Comparison of ENCODE assay signal across 14 cellular contexts in the genomic region with DNA sequence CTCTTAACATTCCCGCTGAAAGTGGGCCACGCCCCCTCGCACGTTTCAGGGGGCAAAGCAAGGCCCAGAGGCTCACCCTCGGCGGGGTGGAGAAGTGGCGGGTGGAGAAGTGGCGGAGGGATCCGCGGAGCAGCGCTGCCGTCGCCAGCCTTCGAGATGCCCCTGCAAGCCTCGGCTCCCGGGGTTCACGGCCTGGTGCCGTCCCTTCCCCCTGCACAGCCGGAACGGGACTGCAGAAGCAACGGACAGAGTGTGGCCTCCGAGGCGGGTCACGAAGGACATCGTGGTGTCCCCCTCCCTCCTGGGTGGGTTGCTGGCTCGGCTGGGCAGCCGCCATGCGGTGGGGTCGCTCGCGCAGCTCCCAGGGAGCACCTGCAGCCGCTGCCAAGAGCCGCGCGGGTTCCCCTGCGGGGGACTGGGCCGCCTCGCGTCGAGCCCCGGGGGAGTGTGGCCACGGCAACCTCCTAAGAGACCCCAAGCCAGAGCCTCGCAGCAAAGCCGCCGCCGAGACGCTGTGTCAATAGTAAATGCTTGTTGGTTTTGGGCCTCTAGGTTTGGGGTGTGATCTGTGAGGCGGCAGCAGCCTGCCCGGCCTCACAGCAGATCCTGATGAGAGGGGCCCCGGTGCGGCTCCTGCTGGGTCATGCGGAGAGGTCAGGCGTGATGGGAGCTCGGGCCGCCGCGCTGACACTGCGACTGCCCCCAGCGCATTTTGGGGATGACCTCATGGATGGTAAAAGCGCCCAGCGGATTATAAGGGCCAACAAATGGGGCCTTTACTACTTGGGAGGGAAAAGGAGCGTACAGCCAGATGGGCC. TPM values are rescaled to one million over a fixed set of nuclear protein-coding genes. Genes with fewer than 3 reads are reported as not detected.
DNase-seq lines count a peak whose midpoint lies in the region; ATAC-seq lines count a peak whose summit lies in the region.
"Had no signal": no experiment of that assay in that cellular context is flagged by ENCODE, and none has a peak within 500 bp of the region (broad histone marks: within the 10 kb centered on the region; RNA-seq: fewer than 3 reads in every experiment).

No MANE protein-coding gene starts in this region.

- no peak overlapping the region for H3K9ac ChIP-seq in neuronal stem cell (ENCODE audit: low read depth, low read length, poor library complexity)

- WGBS in ectodermal cell, 2 experiments: 61 to 65% methylated on average over 62 of the region's 62 CpGs
- no CpG with 5 or more reads among the region's 62 CpGs for WGBS in neuronal stem cell (ENCODE audit: extremely low coverage in 2 of 2, insufficient read length in 2 of 2, insufficient replicate concordance in 1 of 2), 2 donors

- H3K18ac ChIP-seq in neuronal stem cell (ENCODE audit: low read length): peak overlapping the region; percentile 83

- DNase-seq in NCI-H748 (lab: John Stamatoyannopoulos, UW; ENCODE audit: unreplicated experiment) (peak; percentile 50), NCI-H748 treated with DMSO at 0.1 percent for 48 hours (lab: John Stamatoyannopoulos, UW) (no peak), NCI-H187 (lab: John Stamatoyannopoulos, UW) (peak; percentile 74 to 86), neuronal stem cell (ENCODE audit: low spot score) (no peak), sciatic nerve (ENCODE audit: low spot score) (no peak)
- DNase-seq: colonic mucosa; H9; naive B cell; NCI-H1694 treated with DMSO at 0.1 percent for 48 hours; stimulated activated CD4-positive, alpha-beta T cell treated with anti-CD3 and anti-CD28 coated beads, Interleukin-15, amount 100 ng/mL, for 24 hours had no signal

- peak overlapping the region; percentile 53 for H2BK5ac ChIP-seq in neuronal stem cell (ENCODE audit: low read length)

- peaks cover 13% of the 10 kb centered on the region for H3K79me1 ChIP-seq in neuronal stem cell (ENCODE audit: low read depth, low read length)

- peak overlapping the region; percentile 94 for H2BK12ac ChIP-seq in neuronal stem cell (ENCODE audit: low read length)

- H3K4me1 ChIP-seq in ectodermal cell (ENCODE audit: control insufficient read depth, insufficient read depth, low read length): peaks cover 17% of the 10 kb centered on the region
- H3K4me1 ChIP-seq in neuronal stem cell (ENCODE audit: control insufficient read depth in 2 of 2, insufficient read depth in 1 of 2, low read depth in 1 of 2, low read length in 2 of 2): peaks cover 20 to 24% of the 10 kb centered on the region in 2 donors

- no peaks in the 10 kb centered on the region for H3K27me3 ChIP-seq in ectodermal cell (ENCODE audit: control insufficient read depth, insufficient read depth, low read length, poor library complexity, severe bottlenecking)
- peaks cover 0 to 2% (median 0%) of the 10 kb centered on the region in 3 experiments for H3K27me3 ChIP-seq in neuronal stem cell (ENCODE audit: control insufficient read depth in 3 of 3, insufficient read depth in 3 of 3, low read depth in 1 of 3, low read length in 3 of 3)
- H3K27me3 ChIP-seq: colonic mucosa had no signal

- no peak overlapping the region for H3K4ac ChIP-seq in neuronal stem cell (ENCODE audit: low read length)

- peak overlapping the region; percentile 90 for H2AK5ac ChIP-seq in neuronal stem cell (ENCODE audit: low read depth, low read length)

- H3K4me3 ChIP-seq in ectodermal cell (ENCODE audit: insufficient read depth, low read depth, low read length) (no peak overlapping the region), neuronal stem cell (ENCODE audit: low read length in 2 of 2) (no peak overlapping the region)
- H3K4me3 ChIP-seq: A549, colonic mucosa had no signal

- peak overlapping the region; percentile 85 for H2BK15ac ChIP-seq in neuronal stem cell (ENCODE audit: low read length)

- no peaks in the 10 kb centered on the region for H3K9me3 ChIP-seq in ectodermal cell (ENCODE audit: control insufficient read depth, low read length)
- peaks cover 0 to 8% of the 10 kb centered on the region in 2 donors for H3K9me3 ChIP-seq in neuronal stem cell (replicated peaks in 1 of 2; ENCODE audit: control insufficient read depth in 2 of 2, insufficient read depth in 1 of 2, low read depth in 1 of 2, low read length in 2 of 2)
- H3K9me3 ChIP-seq: A549, colonic mucosa had no signal

- ATAC-seq in HG03520 (IDR thresholded peaks at IDR 0.05; ENCODE audit: unreplicated experiment) (no peak), sciatic nerve (no peak), GM18909 (IDR thresholded peaks at IDR 0.05; ENCODE audit: poor library complexity, unreplicated experiment) (no peak)
- ATAC-seq: A549 had no signal

- intact Hi-C loops in sciatic nerve (cut with DNase I): no loop called here

- H4K91ac ChIP-seq in neuronal stem cell (ENCODE audit: low read depth, low read length, poor library complexity): no peak overlapping the region

- H3K4me2 ChIP-seq in neuronal stem cell (ENCODE audit: insufficient read depth, low read length, poor library complexity, severe bottlenecking): no peak overlapping the region
- H3K4me2 ChIP-seq: A549 had no signal

- H2AFZ ChIP-seq in neuronal stem cell (ENCODE audit: low read length): peak overlapping the region; percentile 11

- H3K27ac ChIP-seq in ectodermal cell (ENCODE audit: insufficient read depth, low read depth, low read length, poor library complexity, severe bottlenecking): peak overlapping the region; percentile 40
- H3K27ac ChIP-seq in neuronal stem cell (replicated peaks; ENCODE audit: low read length): peak overlapping the region; percentile 54
- H3K27ac ChIP-seq: A549, colonic mucosa had no signal

- peak overlapping the region; percentile 31 for H2BK120ac ChIP-seq in neuronal stem cell (ENCODE audit: low read depth, low read length)

- H3K23ac ChIP-seq in neuronal stem cell (ENCODE audit: low read depth, low read length, poor library complexity): peak overlapping the region; percentile 93

- H3K14ac ChIP-seq in neuronal stem cell (ENCODE audit: low read length): no peak overlapping the region

- no peak overlapping the region for H4K8ac ChIP-seq in neuronal stem cell (ENCODE audit: low read depth, low read length)

- H3K36me3 ChIP-seq in ectodermal cell (ENCODE audit: control insufficient read depth, insufficient read depth, low read length) (no peaks in the 10 kb centered on the region), neuronal stem cell (replicated peaks in 1 of 2; ENCODE audit: control insufficient read depth in 2 of 2, insufficient read depth in 2 of 2, low read length in 2 of 2) (peaks cover 11 to 18% of the 10 kb centered on the region in 2 donors)
- H3K36me3 ChIP-seq: colonic mucosa had no signal

RNA-seq across cellular contexts. Expression of a gene that starts 5.5 kb away (rescaled TPM):
- 7.2 TPM for polyA plus RNA-seq in ectodermal cell (2013, experiment 1 of 4)
- polyA plus RNA-seq in ectodermal cell (2013, experiment 2 of 4): 4.7 TPM
- 11.5 TPM for polyA plus RNA-seq in ectodermal cell (2013, experiment 3 of 4)
- polyA plus RNA-seq in ectodermal cell (2013, experiment 4 of 4): 9.6 TPM
- 6.3 TPM for polyA plus RNA-seq in neuronal stem cell (2013, experiment 1 of 2)
- 6.2 TPM for polyA plus RNA-seq in neuronal stem cell (2013, experiment 2 of 2)
- total RNA-seq in sciatic nerve: 18.5 TPM

RNA-seq across cellular contexts. Expression of a gene that starts 16.5 kb away (rescaled TPM):
- polyA plus RNA-seq in ectodermal cell (2013, experiment 1 of 4): 1.4 TPM
- polyA plus RNA-seq in ectodermal cell (2013, experiment 2 of 4): 0.69 TPM
- 0.53 TPM for polyA plus RNA-seq in ectodermal cell (2013, experiment 3 of 4)
- 0.61 TPM for polyA plus RNA-seq in ectodermal cell (2013, experiment 4 of 4)
- 0.89 TPM for polyA plus RNA-seq in neuronal stem cell (2013, experiment 1 of 2)
- 0.91 TPM for polyA plus RNA-seq in neuronal stem cell (2013, experiment 2 of 2)
- total RNA-seq in sciatic nerve: 1.1 TPM

RNA-seq across cellular contexts. Expression of a gene that starts 18.8 kb away (rescaled TPM):
- 121 TPM for polyA plus RNA-seq in ectodermal cell (2013, experiment 1 of 4)
- 110 TPM for polyA plus RNA-seq in ectodermal cell (2013, experiment 2 of 4)
- polyA plus RNA-seq in ectodermal cell (2013, experiment 3 of 4): 105 TPM
- polyA plus RNA-seq in ectodermal cell (2013, experiment 4 of 4): 117 TPM
- 109 TPM for polyA plus RNA-seq in neuronal stem cell (2013, experiment 1 of 2)
- 105 TPM for polyA plus RNA-seq in neuronal stem cell (2013, experiment 2 of 2)
- 40.2 TPM for total RNA-seq in sciatic nerve

RNA-seq across cellular contexts. Expression of a gene that starts 31.1 kb away (rescaled TPM):
- not detected for polyA plus RNA-seq in ectodermal cell (2013, experiment 1 of 4)
- polyA plus RNA-seq in ectodermal cell (2013, experiment 2 of 4): not detected
- polyA plus RNA-seq in ectodermal cell (2013, experiment 3 of 4): not detected
- not detected for polyA plus RNA-seq in ectodermal cell (2013, experiment 4 of 4)
- 0.04 TPM for polyA plus RNA-seq in neuronal stem cell (2013, experiment 1 of 2)
- 0.06 TPM for polyA plus RNA-seq in neuronal stem cell (2013, experiment 2 of 2)
- total RNA-seq in sciatic nerve: 1.4 TPM
- polyA plus RNA-seq: A549 had no signal

RNA-seq across cellular contexts. Expression of a gene that starts 51.9 kb away (rescaled TPM):
- polyA plus RNA-seq in ectodermal cell (2013, experiment 1 of 4): 27.2 TPM
- 34.0 TPM for polyA plus RNA-seq in ectodermal cell (2013, experiment 2 of 4)
- polyA plus RNA-seq in ectodermal cell (2013, experiment 3 of 4): 25.5 TPM
- 36.2 TPM for polyA plus RNA-seq in ectodermal cell (2013, experiment 4 of 4)
- polyA plus RNA-seq in neuronal stem cell (2013, experiment 1 of 2): 29.6 TPM
- 28.3 TPM for polyA plus RNA-seq in neuronal stem cell (2013, experiment 2 of 2)
- total RNA-seq in sciatic nerve: 31.6 TPM

Comparison
In these comparisons a context has a peak if more than half of its experiments do, and no peak if none do; other contexts are left out.
1. DNase-seq: peak in NCI-H748 (single experiment) and NCI-H187 (2 of 2); none in NCI-H748 treated with DMSO at 0.1 percent for 48 hours (single experiment), neuronal stem cell (single experiment) and sciatic nerve (single experiment).